8 cellular contexts compared by ENCODE assay signal in the genomic region with DNA sequence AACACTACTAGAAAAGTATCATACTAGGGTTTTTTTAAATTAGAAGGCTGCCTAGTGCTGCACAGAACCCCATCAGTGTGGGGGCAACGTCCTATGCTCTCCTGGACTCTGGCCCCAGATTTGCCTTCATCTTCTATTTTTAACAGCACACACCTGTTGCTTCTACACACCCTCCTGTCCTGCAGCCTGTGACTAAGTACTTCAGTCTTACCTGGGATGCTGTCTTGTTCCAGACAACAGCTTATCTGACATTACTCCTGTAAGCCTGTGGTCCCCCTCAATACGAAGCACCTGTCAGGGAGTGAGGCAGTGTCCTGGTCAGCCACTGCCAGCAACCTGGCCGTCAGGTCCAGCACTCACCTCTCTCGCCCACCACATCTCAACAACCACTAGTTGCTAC.
"Had no signal": no experiment of that assay in that cellular context is flagged by ENCODE, and none has a peak within 500 bp of the region (broad histone marks: within the 10 kb centered on the region; RNA-seq: fewer than 3 reads in every experiment).

No MANE protein-coding gene starts in this region.

- DNase-seq: GDM1, GF-D8 had no signal

- ATAC-seq: GM12878 had no signal

- H3K4me3 ChIP-seq: GM12878 had no signal

- FAIRE-seq: G401.6, GM12878, GM12891, GM12892, GM18507, GM19239 had no signal
